Comparison of ENCODE assay signal across 10 cellular contexts in the genomic region with DNA sequence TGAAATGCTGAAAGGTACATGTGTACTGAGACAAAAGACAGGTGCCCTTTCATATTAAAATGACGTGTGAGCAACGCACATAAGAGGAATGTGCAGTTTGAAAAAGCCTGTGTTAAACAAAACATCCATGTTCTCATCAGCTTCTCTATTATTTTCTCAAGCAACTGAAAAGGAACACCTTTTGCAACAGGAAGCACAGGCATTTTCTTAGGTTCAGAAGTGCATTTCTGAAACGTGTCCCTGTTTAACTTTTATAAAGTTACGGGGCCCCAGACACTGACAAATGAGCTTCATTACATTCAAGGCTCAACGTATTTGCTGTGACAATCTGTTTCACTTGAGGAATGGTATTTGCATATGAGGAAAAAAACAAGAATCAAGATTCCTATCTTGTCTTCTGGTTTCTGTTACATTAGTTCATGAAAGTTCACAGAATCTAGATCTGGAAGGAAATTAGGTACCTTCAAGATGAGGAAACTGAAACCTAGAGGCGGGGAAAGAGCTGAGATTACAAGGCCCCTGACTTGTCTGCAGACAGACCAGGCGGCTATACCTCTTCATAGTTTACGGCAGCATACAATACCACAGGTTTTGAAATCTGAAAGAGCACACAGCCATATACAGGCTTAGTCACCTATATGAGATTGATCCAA.
DNase-seq lines count a peak whose midpoint lies in the region; ATAC-seq, FAIRE-seq and TF ChIP-seq lines count a peak whose summit lies in the region.
"Had no signal": no experiment of that assay in that cellular context is flagged by ENCODE, and none has a peak within 500 bp of the region (broad histone marks: within the 10 kb centered on the region; RNA-seq: fewer than 3 reads in every experiment).

No MANE protein-coding gene starts in this region.

- FAIRE-seq in frontal cortex (lab: Jason Lieb, UNC), result no peak
- FAIRE-seq: endometrium had no signal

- no peak overlapping the region for H2AFZ ChIP-seq in smooth muscle cell (ENCODE audit: low read depth)

- H3K36me3 ChIP-seq in smooth muscle cell (ENCODE audit: low read depth) (no peaks in the 10 kb centered on the region), right atrium auricular region (peaks cover 4% of the 10 kb centered on the region), psoas muscle (ENCODE audit: insufficient read depth in 1 of 2, low read depth in 1 of 2) (no peaks in the 10 kb centered on the region)

- H3K9ac ChIP-seq in smooth muscle cell (ENCODE audit: low read depth), result peak overlapping the region; percentile 29

- H3K27me3 ChIP-seq in smooth muscle cell (ENCODE audit: low read depth) (no peaks in the 10 kb centered on the region), right atrium auricular region (no peaks in the 10 kb centered on the region), psoas muscle (ENCODE audit: insufficient read depth in 3 of 3, low read length in 2 of 3) (no peaks in the 10 kb centered on the region)

- peaks cover 10% of the 10 kb centered on the region for H3K36me3 Mint-ChIP-seq in activated naive CD4-positive, alpha-beta T cell treated with anti-CD3 and anti-CD28 coated beads for 36 hours (ENCODE audit: low read depth)

- H3K9me3 Mint-ChIP-seq in activated naive CD4-positive, alpha-beta T cell treated with anti-CD3 and anti-CD28 coated beads for 36 hours, result no peaks in the 10 kb centered on the region

- peaks cover 41% of the 10 kb centered on the region for H3K4me1 Mint-ChIP-seq in activated naive CD4-positive, alpha-beta T cell treated with anti-CD3 and anti-CD28 coated beads for 36 hours (ENCODE audit: low read depth)

- intact Hi-C loops in activated naive CD4-positive, alpha-beta T cell treated with anti-CD3 and anti-CD28 coated beads for 36 hours (cut with micrococcal nuclease), result loop anchor here (1.0 to 2.0 kb wide), 3 partner anchors 13 to 282 kb away; no protein-coding TSS in a partner anchor
- intact Hi-C loops in psoas muscle (cut with DNase I), result no loop called here

- H3K4me2 ChIP-seq in smooth muscle cell, result no peak overlapping the region

- ATAC-seq in GM19463 (IDR thresholded peaks at IDR 0.05; ENCODE audit: unreplicated experiment) (peak; percentile 86), HG03432 (IDR thresholded peaks at IDR 0.05; ENCODE audit: unreplicated experiment) (peak; percentile 94), psoas muscle (no peak)

- no peaks in the 10 kb centered on the region for H3K79me2 ChIP-seq in smooth muscle cell (ENCODE audit: low read depth)

- DNase-seq in activated naive CD4-positive, alpha-beta T cell treated with anti-CD3 and anti-CD28 coated beads for 36 hours, result peak; percentile 61
- no peak for DNase-seq in smooth muscle cell (lab: John Stamatoyannopoulos, UW; ENCODE audit: unreplicated experiment)
- no peak for DNase-seq in germinal center (ENCODE audit: low spot score)
- DNase-seq in right atrium auricular region (ENCODE audit: low spot score), result no peak
- no peak for DNase-seq in frontal cortex (ENCODE audit: low spot score in 2 of 2)
- DNase-seq in psoas muscle, result no peak
- DNase-seq: IMR-90 had no signal

- H3K4me1 ChIP-seq in smooth muscle cell (ENCODE audit: low read depth) (peaks cover 6% of the 10 kb centered on the region), right atrium auricular region (no peaks in the 10 kb centered on the region), psoas muscle (no peaks in the 10 kb centered on the region)

- peak overlapping the region; percentile 62 for H3K4me3 Mint-ChIP-seq in activated naive CD4-positive, alpha-beta T cell treated with anti-CD3 and anti-CD28 coated beads for 36 hours

- CTCF ChIA-PET in activated naive CD4-positive, alpha-beta T cell treated with anti-CD3 and anti-CD28 coated beads for 36 hours (lab: Charles Lee), result interaction anchor here (0.6 to 0.9 kb wide), 3 partner anchors 18 to 644 kb away, joined by 3 read pairs; partner anchors contain the start of gene KLF5

- TF ChIP-seq CTCF in smooth muscle cell (IDR thresholded peaks at IDR 0.05; ENCODE audit: borderline replicate concordance, insufficient read depth, poor library complexity, severe bottlenecking) (no peak), right atrium auricular region (IDR thresholded peaks at IDR 0.05) (no peak), psoas muscle (IDR thresholded peaks at IDR 0.05) (no peak)

- H3K27me3 Mint-ChIP-seq in activated naive CD4-positive, alpha-beta T cell treated with anti-CD3 and anti-CD28 coated beads for 36 hours (ENCODE audit: low read depth), result no peaks in the 10 kb centered on the region

- H3F3A ChIP-seq in smooth muscle cell (ENCODE audit: low read depth), result no peaks in the 10 kb centered on the region

- WGBS in smooth muscle cell (ENCODE audit: low lambda C conversion rate), result 64% methylated on average over 8 of the region's 8 CpGs
- 75 to 84% (median 79%) methylated on average over 8 of the region's 8 CpGs for WGBS in psoas muscle, 3 donors

- peak overlapping the region; percentile 71 for H3K27ac Mint-ChIP-seq in activated naive CD4-positive, alpha-beta T cell treated with anti-CD3 and anti-CD28 coated beads for 36 hours

- H3K27ac ChIP-seq in smooth muscle cell (ENCODE audit: low read depth) (peak overlapping the region; percentile 46), right atrium auricular region (no peak overlapping the region), psoas muscle (no peak overlapping the region)

- H4K20me1 ChIP-seq in smooth muscle cell (ENCODE audit: low read depth), result no peaks in the 10 kb centered on the region

- H3K9me3 ChIP-seq in smooth muscle cell (replicated peaks; ENCODE audit: low read depth), result no peaks in the 10 kb centered on the region
- H3K9me3 ChIP-seq in right atrium auricular region, result no peaks in the 10 kb centered on the region
- no peaks in the 10 kb centered on the region for H3K9me3 ChIP-seq in psoas muscle

- no peak overlapping the region for H3K4me3 ChIP-seq in smooth muscle cell
- no peak overlapping the region for H3K4me3 ChIP-seq in right atrium auricular region
- H3K4me3 ChIP-seq in psoas muscle, result no peak overlapping the region

Comparison
In these comparisons a context has a peak if more than half of its experiments do, and no peak if none do; other contexts are left out.
1. ATAC-seq: peak in GM19463 (single experiment) and HG03432 (single experiment); none in psoas muscle (0 of 4).